Comparison of ENCODE assay signal across 12 cellular contexts in genomic region chr11:114477946-114478537, GRCh38.
"Had no signal": no experiment of that assay in that cellular context is flagged by ENCODE, and none has a peak within 500 bp of the region (broad histone marks: within the 10 kb centered on the region; RNA-seq: fewer than 3 reads in every experiment).

No MANE protein-coding gene starts in this region.

- H3K36me3 ChIP-seq: pancreas, suprapubic skin had no signal

- H3K4me3 ChIP-seq: pancreas, suprapubic skin had no signal

- H3K4me1 ChIP-seq: pancreas, suprapubic skin had no signal

- DNase-seq: activated CD4-positive, alpha-beta memory T cell treated with anti-CD3 and anti-CD28 coated beads for 36 hours; activated CD8-positive, alpha-beta memory T cell treated with anti-CD3 and anti-CD28 coated beads, Interleukin-2, amount 10 ng/mL, durations not matched to agents 7 days and 5 days; activated naive CD4-positive, alpha-beta T cell treated with anti-CD3 and anti-CD28 coated beads, Interleukin-2, amount 10 ng/mL, durations not matched to agents 7 days and 5 days; activated T-cell treated with anti-CD3 and anti-CD28 coated beads, Interleukin-2, amount 50 U/mL, for 24 hours; hippocampal formation; pancreas; T-helper 1 cell; T1000 had no signal

- ATAC-seq: activated CD8-positive, alpha-beta memory T cell treated with anti-CD3 and anti-CD28 coated beads, Interleukin-2, amount 10 ng/mL, durations not matched to agents 7 days and 5 days; pancreas; sciatic nerve had no signal

- H3K36me3 Mint-ChIP-seq: activated CD4-positive, alpha-beta memory T cell treated with anti-CD3 and anti-CD28 coated beads for 36 hours; activated CD8-positive, alpha-beta memory T cell treated with anti-CD3 and anti-CD28 coated beads, Interleukin-2, amount 10 ng/mL, durations not matched to agents 7 days and 5 days; activated naive CD4-positive, alpha-beta T cell treated with anti-CD3 and anti-CD28 coated beads, Interleukin-2, amount 10 ng/mL, durations not matched to agents 7 days and 5 days had no signal

- H3K9me3 Mint-ChIP-seq: activated CD4-positive, alpha-beta memory T cell treated with anti-CD3 and anti-CD28 coated beads for 36 hours; activated naive CD4-positive, alpha-beta T cell treated with anti-CD3 and anti-CD28 coated beads, Interleukin-2, amount 10 ng/mL, durations not matched to agents 7 days and 5 days; activated T-cell treated with anti-CD3 and anti-CD28 coated beads, Interleukin-2, amount 50 U/mL, for 24 hours; stimulated activated naive CD8-positive, alpha-beta T cell treated with anti-CD3 and anti-CD28 coated beads, Interleukin-15, Interleukin-2, amounts not matched to agents 100 ng/mL and 50 ng/mL, for 24 hours had no signal

- H3K4me1 Mint-ChIP-seq: activated CD8-positive, alpha-beta memory T cell treated with anti-CD3 and anti-CD28 coated beads, Interleukin-2, amount 10 ng/mL, durations not matched to agents 7 days and 5 days; activated naive CD4-positive, alpha-beta T cell treated with anti-CD3 and anti-CD28 coated beads, Interleukin-2, amount 10 ng/mL, durations not matched to agents 7 days and 5 days had no signal

- H3K27me3 ChIP-seq: pancreas, suprapubic skin had no signal

- H3K4me3 Mint-ChIP-seq: activated CD4-positive, alpha-beta memory T cell treated with anti-CD3 and anti-CD28 coated beads for 36 hours; activated CD8-positive, alpha-beta memory T cell treated with anti-CD3 and anti-CD28 coated beads, Interleukin-2, amount 10 ng/mL, durations not matched to agents 7 days and 5 days; activated naive CD4-positive, alpha-beta T cell treated with anti-CD3 and anti-CD28 coated beads, Interleukin-2, amount 10 ng/mL, durations not matched to agents 7 days and 5 days; activated T-cell treated with anti-CD3 and anti-CD28 coated beads, Interleukin-2, amount 50 U/mL, for 24 hours; stimulated activated naive CD8-positive, alpha-beta T cell treated with anti-CD3 and anti-CD28 coated beads, Interleukin-15, Interleukin-2, amounts not matched to agents 100 ng/mL and 50 ng/mL, for 24 hours; type B pancreatic cell had no signal

- H3K9me3 ChIP-seq: pancreas, suprapubic skin had no signal

- H3K27ac Mint-ChIP-seq: activated CD4-positive, alpha-beta memory T cell treated with anti-CD3 and anti-CD28 coated beads for 36 hours; activated CD8-positive, alpha-beta memory T cell treated with anti-CD3 and anti-CD28 coated beads, Interleukin-2, amount 10 ng/mL, durations not matched to agents 7 days and 5 days; activated naive CD4-positive, alpha-beta T cell treated with anti-CD3 and anti-CD28 coated beads, Interleukin-2, amount 10 ng/mL, durations not matched to agents 7 days and 5 days; activated T-cell treated with anti-CD3 and anti-CD28 coated beads, Interleukin-2, amount 50 U/mL, for 24 hours; stimulated activated naive CD8-positive, alpha-beta T cell treated with anti-CD3 and anti-CD28 coated beads, Interleukin-15, Interleukin-2, amounts not matched to agents 100 ng/mL and 50 ng/mL, for 24 hours; type B pancreatic cell had no signal

- H3K27ac ChIP-seq: pancreas, suprapubic skin had no signal
